In genomic region chr6:167465497-167465896, GRCh38 we compare ENCODE assay signal across 20 cellular contexts.
DNase-seq lines count a peak whose midpoint lies in the region; ATAC-seq, FAIRE-seq and TF ChIP-seq lines count a peak whose summit lies in the region.
"Had no signal": no experiment of that assay in that cellular context is flagged by ENCODE, and none has a peak within 500 bp of the region (broad histone marks: within the 10 kb centered on the region; RNA-seq: fewer than 3 reads in every experiment).

No MANE protein-coding gene starts in this region.

- no peak overlapping the region for H3K4me2 ChIP-seq in H1 (ENCODE audit: insufficient read depth in 1 of 2, low read depth in 2 of 2, low read length in 2 of 2)
- no peak overlapping the region for H3K4me2 ChIP-seq in neural progenitor cell

- H3K18ac ChIP-seq in H1 (ENCODE audit: extremely low read depth, low read length), result no peak overlapping the region

- H3K9me3 ChIP-seq in H1 (ENCODE audit: insufficient read depth in 2 of 2, low read depth in 1 of 2, low read length in 1 of 2) (no peaks in the 10 kb centered on the region), neural progenitor cell (ENCODE audit: low read depth) (no peaks in the 10 kb centered on the region), upper lobe of left lung (no peaks in the 10 kb centered on the region)

- no peak for TF ChIP-seq CTCF in H1 (IDR thresholded peaks at IDR 0.05; ENCODE audit: control extremely low read depth in 1 of 3, insufficient read depth in 1 of 3, low read depth in 1 of 3, low read length in 3 of 3)
- no peak for TF ChIP-seq CTCF in neural progenitor cell (IDR thresholded peaks at IDR 0.05)
- no peak for TF ChIP-seq CTCF in upper lobe of left lung (IDR thresholded peaks at IDR 0.05)

- WGBS in H1 (ENCODE audit: extremely low coverage in 1 of 2, insufficient coverage in 1 of 2, insufficient read length in 1 of 2, insufficient replicate concordance in 2 of 2, low coverage in 1 of 2, low lambda C conversion rate in 2 of 2, missing lambda C conversion rate in 1 of 2), 2 experiments, result 85% methylated on average over 5 of the region's 5 CpGs; no CpG with 5 or more reads in 1 of the 2 experiments
- WGBS in upper lobe of left lung, 2 donors, result 55 to 67% methylated on average over 5 of the region's 5 CpGs

- H3K4me3 ChIP-seq in H1 (ENCODE audit: extremely low read depth in 1 of 4, insufficient read depth in 2 of 4, low read depth in 3 of 4, low read length in 4 of 4) (no peak overlapping the region), neural progenitor cell (no peak overlapping the region), upper lobe of left lung (no peak overlapping the region)
- H3K4me3 ChIP-seq: GM23248 had no signal

- peaks cover 27% of the 10 kb centered on the region for H3K4me1 Mint-ChIP-seq in neural progenitor cell

- no peak overlapping the region for H3K4me3 Mint-ChIP-seq in neural progenitor cell
- H3K4me3 Mint-ChIP-seq: CD4-positive, alpha-beta memory T cell; H9 had no signal

- no peak overlapping the region for H3K9ac ChIP-seq in H1 (replicated peaks in 1 of 4; ENCODE audit: extremely low read depth in 1 of 4, low read depth in 3 of 4, low read length in 3 of 4)
- no peak overlapping the region for H3K9ac ChIP-seq in neural progenitor cell
- H3K9ac ChIP-seq: GM23248 had no signal

- no peak for TF ChIP-seq RAD21 in H1 (IDR thresholded peaks at IDR 0.05 in 1 of 2, conservative IDR thresholded peaks at IDR 0.05 in 1 of 2; ENCODE audit: low read depth in 2 of 2, low read length in 2 of 2)

- H3F3A ChIP-seq in neural progenitor cell (ENCODE audit: low read depth), result peaks cover 3% of the 10 kb centered on the region

- H3K27ac ChIP-seq in H1 (ENCODE audit: low read depth, low read length) (no peak overlapping the region), neural progenitor cell (no peak overlapping the region), upper lobe of left lung (peak overlapping the region; percentile 4 to 77 (median 45))
- H3K27ac ChIP-seq: GM23248 had no signal

- H3K27ac Mint-ChIP-seq in neural progenitor cell, result peak overlapping the region; percentile 65
- H3K27ac Mint-ChIP-seq: CD4-positive, alpha-beta memory T cell had no signal

- no peaks in the 10 kb centered on the region; a peak in 1 of 7 replicates for H3K27me3 ChIP-seq in H1 (replicated peaks in 1 of 4; ENCODE audit: control insufficient read depth in 3 of 4, extremely low read depth in 1 of 4, insufficient read depth in 3 of 4, low read length in 3 of 4)
- H3K27me3 ChIP-seq in neural progenitor cell, result no peaks in the 10 kb centered on the region
- H3K27me3 ChIP-seq in upper lobe of left lung, result no peaks in the 10 kb centered on the region

- no peaks in the 10 kb centered on the region for H3K9me3 Mint-ChIP-seq in neural progenitor cell
- H3K9me3 Mint-ChIP-seq: H9 had no signal

- H3K4ac ChIP-seq in H1 (replicated peaks; ENCODE audit: insufficient read length, low read depth, low read length), result no peak overlapping the region

- H4K91ac ChIP-seq in H1 (replicated peaks; ENCODE audit: insufficient read length, low read length), result no peak overlapping the region

- H2BK12ac ChIP-seq in H1 (ENCODE audit: low read depth, low read length), result no peak overlapping the region; the same call in 1 of the 2 replicates

- H2BK15ac ChIP-seq in H1 (ENCODE audit: low read length), result peak overlapping the region; percentile 67; the same call in 1 of the 2 replicates

- TF ChIP-seq EP300 in H1 (IDR thresholded peaks at IDR 0.05; ENCODE audit: borderline replicate concordance in 1 of 2, low read depth in 2 of 2, low read length in 2 of 2) (no peak), upper lobe of left lung (IDR thresholded peaks at IDR 0.05) (peak in 3 of 4 donors; percentile 21 to 90 (median 82))

- POLR2A ChIA-PET in H1 (lab: Charles Lee; ENCODE audit: partially characterized antibody), result interaction anchor here (0.6 kb wide), 1 partner anchor 272 kb away, joined by 3 read pairs; no protein-coding TSS in a partner anchor

- DNase-seq in H1 (ENCODE audit: low read depth in 1 of 2, low spot score in 2 of 2), result no peak
- peak; percentile 1 for DNase-seq in left lobe of liver (ENCODE audit: low spot score)
- no peak for DNase-seq in neural progenitor cell (ENCODE audit: low spot score)
- no peak for DNase-seq in upper lobe of left lung
- DNase-seq in T-helper 9 cell, result no peak
- no peak for DNase-seq in NCI-H1694 treated with DMSO at 0.1 percent for 48 hours (lab: John Stamatoyannopoulos, UW)
- DNase-seq: C1 segment of cervical spinal cord; Calu3; CD4-positive, alpha-beta memory T cell; COR-L47; DMS53; DMS79 treated with DMSO at 0.1 percent for 48 hours; GF-D8; GM23248; H9 had no signal

- CTCF ChIA-PET in H1 (lab: Charles Lee; ENCODE audit: partially characterized antibody), result no interaction called here

- H3K36me3 ChIP-seq in H1 (ENCODE audit: control insufficient read depth in 2 of 4, insufficient read depth in 4 of 4, low read length in 3 of 4) (no peaks in the 10 kb centered on the region), neural progenitor cell (no peaks in the 10 kb centered on the region), upper lobe of left lung (no peaks in the 10 kb centered on the region)

- no peak overlapping the region for H3K23ac ChIP-seq in H1 (ENCODE audit: insufficient read length)

- no peak overlapping the region for H3K56ac ChIP-seq in H1 (replicated peaks; ENCODE audit: insufficient read length, low read depth, low read length)

- no peaks in the 10 kb centered on the region for H3K36me3 Mint-ChIP-seq in neural progenitor cell
- H3K36me3 Mint-ChIP-seq: CD4-positive, alpha-beta memory T cell had no signal

- no peaks in the 10 kb centered on the region for H4K20me1 ChIP-seq in H1 (replicated peaks in 1 of 2; ENCODE audit: control insufficient read depth in 1 of 2, insufficient read depth in 2 of 2, low read length in 2 of 2)
- H4K20me1 ChIP-seq in neural progenitor cell (ENCODE audit: low read depth), result no peaks in the 10 kb centered on the region

- no peak for FAIRE-seq in H1 (lab: Jason Lieb, UNC)
- FAIRE-seq: GM12891, GM18507, GM19239 had no signal

- H3K4me1 ChIP-seq in H1 (replicated peaks in 1 of 4; ENCODE audit: control insufficient read depth in 3 of 4, insufficient read depth in 4 of 4, low read length in 3 of 4), result peaks cover 0 to 4% (median 0%) of the 10 kb centered on the region in 4 experiments; a peak in 1 of 7 replicates
- peaks cover 22% of the 10 kb centered on the region for H3K4me1 ChIP-seq in neural progenitor cell
- peaks cover 0 to 10% (median 3%) of the 10 kb centered on the region in 4 donors for H3K4me1 ChIP-seq in upper lobe of left lung

- no peak overlapping the region for H2BK20ac ChIP-seq in H1 (ENCODE audit: low read length)

- no peak overlapping the region for H4K8ac ChIP-seq in H1 (ENCODE audit: extremely low read depth, insufficient read depth, low read length)

- H2AK5ac ChIP-seq in H1 (ENCODE audit: low read depth, low read length), result no peak overlapping the region

- H2BK120ac ChIP-seq in H1 (replicated peaks; ENCODE audit: low read depth, low read length), result no peak overlapping the region

- TF ChIP-seq POLR2A in H1 (IDR thresholded peaks at IDR 0.05; ENCODE audit: control extremely low read depth in 1 of 2, low read depth in 2 of 2, low read length in 2 of 2) (no peak), upper lobe of left lung (IDR thresholded peaks at IDR 0.05) (no peak)

- H3K79me2 ChIP-seq in H1 (ENCODE audit: control insufficient read depth in 1 of 2, insufficient read depth in 2 of 2, low read length in 2 of 2) (no peaks in the 10 kb centered on the region), neural progenitor cell (ENCODE audit: low read depth) (no peaks in the 10 kb centered on the region)

- H3K79me1 ChIP-seq in H1 (ENCODE audit: low read depth, low read length), result no peaks in the 10 kb centered on the region

- ATAC-seq in left lobe of liver (no peak), upper lobe of left lung (ENCODE audit: low FRiP score in 2 of 2) (no peak), GM18907 (IDR thresholded peaks at IDR 0.05; ENCODE audit: unreplicated experiment) (no peak)
- ATAC-seq: HCT116 had no signal

- H2BK5ac ChIP-seq in H1 (ENCODE audit: low read depth, low read length), result no peak overlapping the region

- no peaks in the 10 kb centered on the region for H3K23me2 ChIP-seq in H1 (ENCODE audit: low read depth, low read length)

- no peak overlapping the region for H4K5ac ChIP-seq in H1 (ENCODE audit: insufficient read length, low read depth, low read length)

- H3K14ac ChIP-seq in H1 (ENCODE audit: insufficient read length), result no peak overlapping the region

- no peaks in the 10 kb centered on the region for H3K27me3 Mint-ChIP-seq in neural progenitor cell (ENCODE audit: insufficient read depth, low read depth)

- H2AFZ ChIP-seq in H1 (ENCODE audit: low read length) (no peak overlapping the region), neural progenitor cell (replicated peaks) (no peak overlapping the region)
- H2AFZ ChIP-seq: GM23248 had no signal

TF ChIP-seq in H1, 55 proteins besides CTCF, POLR2A, EP300 and RAD21:
- TF ChIP-seq TCF12 (IDR thresholded peaks at IDR 0.05; ENCODE audit: low read depth, low read length), result no peak
- no peak for TF ChIP-seq CHD1 (IDR thresholded peaks at IDR 0.05; ENCODE audit: low read depth, low read length)
- no peak for TF ChIP-seq CEBPB (IDR thresholded peaks at IDR 0.05; ENCODE audit: low read depth, low read length)

Comparison
In these comparisons a context has a peak if more than half of its experiments do, and no peak if none do; other contexts are left out.
1. H3K27ac ChIP-seq: peak in upper lobe of left lung (4 of 4); none in H1 (single experiment) and neural progenitor cell (single experiment).